In the genomic region with DNA sequence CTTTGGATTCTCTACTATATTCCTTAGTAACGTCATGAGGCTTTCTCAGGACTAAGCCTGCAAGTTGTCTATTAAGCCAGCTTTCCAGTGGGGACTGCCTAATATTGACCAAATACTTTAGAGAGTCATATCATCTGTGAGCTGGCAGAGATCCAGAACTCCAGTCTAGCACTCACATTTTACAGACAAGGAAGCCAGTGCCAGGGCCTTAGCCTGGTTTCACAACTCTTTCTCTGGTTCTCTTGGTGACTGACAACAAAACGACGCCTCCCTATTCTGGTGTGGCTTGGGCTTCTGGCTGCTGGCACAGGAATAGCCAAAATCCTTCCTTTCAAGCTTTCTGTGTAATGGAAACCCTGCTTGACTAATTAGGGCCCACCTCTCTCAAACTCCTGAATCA, we compare ENCODE assay signal across 8 cellular contexts.
DNase-seq lines count a peak whose midpoint lies in the region; ATAC-seq and TF ChIP-seq lines count a peak whose summit lies in the region.

No MANE protein-coding gene starts in this region.

- H3F3A ChIP-seq in MM.1S (ENCODE audit: insufficient read depth, low read length), result no peaks in the 10 kb centered on the region

- H3K27ac Mint-ChIP-seq in stimulated activated effector memory CD8-positive, alpha-beta T cell treated with anti-CD3 and anti-CD28 coated beads, Interleukin-12 subunit alpha, Interleukin-12 subunit beta, amount 100 ng/mL, for 72 hours, result peak overlapping the region; percentile 11
- no peak overlapping the region for H3K27ac Mint-ChIP-seq in H9

- no peak overlapping the region for H2AFZ ChIP-seq in IMR-90 (replicated peaks; ENCODE audit: low read length, poor library complexity)
- no peak overlapping the region for H2AFZ ChIP-seq in MM.1S (ENCODE audit: low read length)
- H2AFZ ChIP-seq in H9 (ENCODE audit: low read length), result no peak overlapping the region

- no peak for TF ChIP-seq RAD21 in IMR-90 (IDR thresholded peaks at IDR 0.05; ENCODE audit: low read length)

- DNase-seq in IMR-90 (peak; percentile 78), SHP77 treated with DMSO at 0.1 percent for 48 hours (lab: John Stamatoyannopoulos, UW) (peak; percentile 14), cardiac muscle cell (ENCODE audit: low read depth in 1 of 2, low spot score in 1 of 2) (peak; percentile 70 to 96), MM.1S (no peak), H9 (no peak)
- no peak for DNase-seq in stimulated activated effector memory CD8-positive, alpha-beta T cell treated with anti-CD3 and anti-CD28 coated beads, Interleukin-12 subunit alpha, Interleukin-12 subunit beta, amount 100 ng/mL, for 72 hours (ENCODE audit: low spot score in 2 of 2)

- no CpG with 5 or more reads among the region's 3 CpGs for WGBS in IMR-90 (ENCODE audit: extremely low coverage in 2 of 2, insufficient read length in 1 of 2), 2 experiments
- WGBS in H9 (ENCODE audit: extremely low coverage, insufficient read length, low lambda C conversion rate), result no CpG with 5 or more reads among the region's 3 CpGs

- TF ChIP-seq POLR2A in IMR-90 (IDR thresholded peaks at IDR 0.05; ENCODE audit: low read depth, low read length), result no peak
- TF ChIP-seq POLR2A in GM18505 (IDR thresholded peaks at IDR 0.05; ENCODE audit: borderline replicate concordance, extremely low read depth, insufficient read depth, insufficient read length), result no peak

- H3K27me3 Mint-ChIP-seq in H9 (ENCODE audit: low read depth), result peaks cover 3% of the 10 kb centered on the region

- CTCF ChIA-PET in IMR-90 (lab: Yijun Ruan, JAX), result interaction anchor here (1.0 to 1.7 kb wide), 3 partner anchors 46 to 187 kb away, joined by 3 to 8 read pairs (median 7); partner anchors contain the start of gene UBL3

- no peak overlapping the region for H2AK9ac ChIP-seq in IMR-90 (replicated peaks; ENCODE audit: low read depth, low read length, poor library complexity)

- H2BK120ac ChIP-seq in IMR-90 (ENCODE audit: low read depth, low read length) (peak overlapping the region; percentile 73), H9 (ENCODE audit: low read depth, low read length, poor library complexity, severe bottlenecking) (no peak overlapping the region)

- H3K36me3 ChIP-seq in IMR-90 (ENCODE audit: control insufficient read depth, insufficient read depth, low read length) (no peaks in the 10 kb centered on the region), cardiac muscle cell (no peaks in the 10 kb centered on the region), MM.1S (replicated peaks; ENCODE audit: insufficient read depth, low read length) (no peaks in the 10 kb centered on the region)

- H3K18ac ChIP-seq in IMR-90 (ENCODE audit: low read depth, low read length) (no peak overlapping the region; the same call in 1 of the 2 replicates), H9 (ENCODE audit: insufficient read length, low read depth, low read length) (no peak overlapping the region)

- H3K4me3 Mint-ChIP-seq in stimulated activated effector memory CD8-positive, alpha-beta T cell treated with anti-CD3 and anti-CD28 coated beads, Interleukin-12 subunit alpha, Interleukin-12 subunit beta, amount 100 ng/mL, for 72 hours, result no peak overlapping the region
- no peak overlapping the region for H3K4me3 Mint-ChIP-seq in H9

- intact Hi-C loops in IMR-90 (cut with micrococcal nuclease), result no loop called here

- peaks cover 8% of the 10 kb centered on the region for H3K27me3 ChIP-seq in IMR-90 (ENCODE audit: control insufficient read depth, insufficient read depth, low read length)
- H3K27me3 ChIP-seq in cardiac muscle cell, result no peaks in the 10 kb centered on the region
- H3K27me3 ChIP-seq in MM.1S (replicated peaks; ENCODE audit: insufficient read depth, low read length), result no peaks in the 10 kb centered on the region
- no peaks in the 10 kb centered on the region for H3K27me3 ChIP-seq in H9 (ENCODE audit: insufficient read depth, low read length)

- H3K79me1 ChIP-seq in IMR-90 (ENCODE audit: low read depth in 1 of 2, low read length in 2 of 2), result peaks cover 0 to 3% of the 10 kb centered on the region in 2 experiments; a peak in 1 of 4 replicates
- no peaks in the 10 kb centered on the region for H3K79me1 ChIP-seq in H9 (ENCODE audit: insufficient read depth, low read depth, low read length, poor library complexity, severe bottlenecking)

- BruUV-seq in IMR-90 (replicated peaks; lab: Mats Ljungman, UMichigan), result no TSS peak

- POLR2A ChIA-PET in IMR-90 (lab: Charles Lee; ENCODE audit: unreplicated experiment), result interaction anchor here (1.4 kb wide), 1 partner anchor 75 kb away, joined by 8 read pairs; the partner anchor contains the start of gene UBL3

- no peak overlapping the region for H3K4me3 ChIP-seq in IMR-90 (ENCODE audit: insufficient read depth, low read depth, low read length)
- H3K4me3 ChIP-seq in cardiac muscle cell, result no peak overlapping the region
- no peak overlapping the region for H3K4me3 ChIP-seq in MM.1S (ENCODE audit: low read length)

- H3K9me1 ChIP-seq in IMR-90 (ENCODE audit: insufficient read depth, low read length), result peaks cover 27% of the 10 kb centered on the region

- H3K14ac ChIP-seq in IMR-90 (replicated peaks; ENCODE audit: low read depth, low read length), result 0 out of 2 replicates have a peak overlapping the region, but pooled peaks have one; percentile 1
- H3K14ac ChIP-seq in H9 (ENCODE audit: insufficient read depth, low read length), result no peak overlapping the region

- H3K9me3 ChIP-seq in IMR-90 (ENCODE audit: control insufficient read depth, insufficient read depth, low read length) (no peaks in the 10 kb centered on the region), cardiac muscle cell (ENCODE audit: low read depth) (no peaks in the 10 kb centered on the region), MM.1S (replicated peaks; ENCODE audit: insufficient read depth, low read length) (no peaks in the 10 kb centered on the region), H9 (ENCODE audit: control insufficient read depth, low read depth, low read length) (no peaks in the 10 kb centered on the region)

- H2BK5ac ChIP-seq in IMR-90 (ENCODE audit: low read depth, low read length, poor library complexity, severe bottlenecking) (peak overlapping the region; percentile 90), H9 (ENCODE audit: insufficient read length, low read length) (no peak overlapping the region)

- H4K91ac ChIP-seq in IMR-90 (ENCODE audit: insufficient read depth, low read depth, low read length) (peak overlapping the region; percentile 5; the same call in 1 of the 2 replicates), H9 (ENCODE audit: insufficient read length, low read depth, low read length) (no peak overlapping the region)

- no peaks in the 10 kb centered on the region for H3K23me2 ChIP-seq in H9 (ENCODE audit: insufficient read length, low read depth, low read length, poor library complexity, severe bottlenecking)

- ATAC-seq in IMR-90 (ENCODE audit: low read depth) (no peak), HG03460 (IDR thresholded peaks at IDR 0.05; ENCODE audit: unreplicated experiment) (no peak), GM18505 (IDR thresholded peaks at IDR 0.05; ENCODE audit: unreplicated experiment) (no peak)
- ATAC-seq in stimulated activated effector memory CD8-positive, alpha-beta T cell treated with anti-CD3 and anti-CD28 coated beads, Interleukin-12 subunit alpha, Interleukin-12 subunit beta, amount 100 ng/mL, for 72 hours, result no peak

- H3K27ac ChIP-seq in IMR-90 (ENCODE audit: insufficient read depth, low read length) (no peak overlapping the region), cardiac muscle cell (no peak overlapping the region), MM.1S (ENCODE audit: low read length) (no peak overlapping the region), H9 (ENCODE audit: insufficient read length, low read depth, low read length) (no peak overlapping the region)

- no peak overlapping the region for H3T11ph ChIP-seq in H9 (ENCODE audit: low read length)

- no peak overlapping the region for H2BK12ac ChIP-seq in H9 (ENCODE audit: insufficient read length, low read depth, low read length)

- peaks cover 32% of the 10 kb centered on the region for H3K4me1 Mint-ChIP-seq in stimulated activated effector memory CD8-positive, alpha-beta T cell treated with anti-CD3 and anti-CD28 coated beads, Interleukin-12 subunit alpha, Interleukin-12 subunit beta, amount 100 ng/mL, for 72 hours
- H3K4me1 Mint-ChIP-seq in H9, result peaks cover 17 to 21% of the 10 kb centered on the region in 2 experiments

- H2BK20ac ChIP-seq in IMR-90 (ENCODE audit: low read depth, low read length) (peak overlapping the region; percentile 75), H9 (ENCODE audit: low read depth, low read length, poor library complexity, severe bottlenecking) (no peak overlapping the region)

- H4K20me1 ChIP-seq in IMR-90 (ENCODE audit: insufficient read depth, low read length), result peaks cover 10% of the 10 kb centered on the region; the same call in 1 of the 2 replicates
- no peaks in the 10 kb centered on the region for H4K20me1 ChIP-seq in MM.1S (ENCODE audit: insufficient read depth, low read length)
- H4K20me1 ChIP-seq in H9 (ENCODE audit: control insufficient read depth, insufficient read depth, insufficient read length), result no peaks in the 10 kb centered on the region

- H3K9me2 ChIP-seq in MM.1S (replicated peaks; ENCODE audit: insufficient read depth, low read length), result no peaks in the 10 kb centered on the region

- H3K4me1 ChIP-seq in IMR-90 (ENCODE audit: control insufficient read depth, insufficient read depth, low read length) (peaks cover 24% of the 10 kb centered on the region), cardiac muscle cell (ENCODE audit: low read depth) (peaks cover 4% of the 10 kb centered on the region), MM.1S (ENCODE audit: low read length) (no peaks in the 10 kb centered on the region), H9 (ENCODE audit: insufficient read depth, low read length) (no peaks in the 10 kb centered on the region; the same call in 1 of the 2 replicates)

- no peak overlapping the region for H3K56ac ChIP-seq in IMR-90 (ENCODE audit: extremely low read depth, insufficient read depth, low read length)
- no peak overlapping the region for H3K56ac ChIP-seq in H9 (ENCODE audit: insufficient read length, low read depth, low read length)

- in situ Hi-C loops in IMR-90 (cut with MboI; ENCODE audit: low sequenced_read_pairs), result loop anchor here (10.0 kb wide), 1 partner anchor 189 kb away; no protein-coding TSS in a partner anchor

- H3K4ac ChIP-seq in IMR-90 (ENCODE audit: low read depth, low read length) (peak overlapping the region; percentile 77; the same call in 1 of the 2 replicates), H9 (ENCODE audit: low read depth, low read length) (no peak overlapping the region)

- no peaks in the 10 kb centered on the region for H3K9me3 Mint-ChIP-seq in stimulated activated effector memory CD8-positive, alpha-beta T cell treated with anti-CD3 and anti-CD28 coated beads, Interleukin-12 subunit alpha, Interleukin-12 subunit beta, amount 100 ng/mL, for 72 hours
- no peaks in the 10 kb centered on the region for H3K9me3 Mint-ChIP-seq in H9

- dilution Hi-C loops in IMR-90 (cut with HindIII; ENCODE audit: low sequenced_read_pairs, unreplicated experiment), result no loop called here

- H3K4me2 ChIP-seq in IMR-90 (ENCODE audit: low read depth, low read length) (no peak overlapping the region), MM.1S (ENCODE audit: low read depth, low read length) (no peak overlapping the region), H9 (ENCODE audit: insufficient read depth, insufficient read length, low read length) (no peak overlapping the region)

- H2AK5ac ChIP-seq in IMR-90 (ENCODE audit: low read depth, low read length) (peak overlapping the region; percentile 42; the same call in 1 of the 2 replicates), H9 (ENCODE audit: insufficient read length, low read length) (no peak overlapping the region)

- H3K79me2 ChIP-seq in MM.1S (ENCODE audit: low read length) (no peaks in the 10 kb centered on the region), H9 (ENCODE audit: insufficient read depth, low read length) (no peaks in the 10 kb centered on the region)

- H2BK15ac ChIP-seq in IMR-90 (ENCODE audit: low read depth, low read length), result no peak overlapping the region
- H2BK15ac ChIP-seq in H9 (ENCODE audit: low read depth, low read length), result no peak overlapping the region

- H3K23ac ChIP-seq in IMR-90 (ENCODE audit: low read depth, low read length) (peak overlapping the region; percentile 25; the same call in 1 of the 2 replicates), H9 (ENCODE audit: insufficient read length, low read depth, low read length) (no peak overlapping the region)

- peak overlapping the region in 1 of 2 experiments; percentile 50; a peak in 2 of 4 replicates for H4K8ac ChIP-seq in IMR-90 (ENCODE audit: low read depth in 2 of 2, low read length in 2 of 2)
- H4K8ac ChIP-seq in H9 (replicated peaks; ENCODE audit: insufficient read length, low read depth, low read length), result no peak overlapping the region

- H3K9ac ChIP-seq in IMR-90 (ENCODE audit: low read depth, low read length), result no peak overlapping the region
- H3K9ac ChIP-seq in MM.1S (ENCODE audit: low read length), result no peak overlapping the region
- H3K9ac ChIP-seq in H9 (ENCODE audit: extremely low read depth, insufficient read length, low read length), result no peak overlapping the region

- H3K36me3 Mint-ChIP-seq in stimulated activated effector memory CD8-positive, alpha-beta T cell treated with anti-CD3 and anti-CD28 coated beads, Interleukin-12 subunit alpha, Interleukin-12 subunit beta, amount 100 ng/mL, for 72 hours, result peaks cover 5% of the 10 kb centered on the region
- no peaks in the 10 kb centered on the region for H3K36me3 Mint-ChIP-seq in H9 (ENCODE audit: insufficient read depth in 1 of 3, low read depth in 3 of 3)

- TF ChIP-seq CTCF in IMR-90 (conservative IDR thresholded peaks at IDR 0.05; ENCODE audit: low read depth, low read length) (no peak), cardiac muscle cell (IDR thresholded peaks at IDR 0.05; ENCODE audit: low read depth, low read length) (no peak), MM.1S (IDR thresholded peaks at IDR 0.05; ENCODE audit: low read length) (no peak), H9 (conservative IDR thresholded peaks at IDR 0.05) (no peak)

- no peak overlapping the region for H4K5ac ChIP-seq in IMR-90 (ENCODE audit: low read depth, low read length)
- H4K5ac ChIP-seq in H9 (ENCODE audit: insufficient read length, low read depth, low read length), result no peak overlapping the region

Comparison
In these comparisons a context has a peak if more than half of its experiments do, and no peak if none do; other contexts are left out.
1. DNase-seq: peak in IMR-90 (single experiment), SHP77 treated with DMSO at 0.1 percent for 48 hours (single experiment) and cardiac muscle cell (2 of 2); none in stimulated activated effector memory CD8-positive, alpha-beta T cell treated with anti-CD3 and anti-CD28 coated beads, Interleukin-12 subunit alpha, Interleukin-12 subunit beta, amount 100 ng/mL, for 72 hours (0 of 2), MM.1S (single experiment) and H9 (single experiment).